ENCODE assay signal across 9 cellular contexts in genomic region chr9:121598167-121599000, GRCh38. TPM values are rescaled to one million over a fixed set of nuclear protein-coding genes. Genes with fewer than 3 reads are reported as not detected.
A peak's percentile ranks its signal among the peaks of the same experiment; 100 is the strongest.
DNase-seq lines count a peak whose midpoint lies in the region; ATAC-seq and TF ChIP-seq lines count a peak whose summit lies in the region.
"Had no signal": no experiment of that assay in that cellular context is flagged by ENCODE, and none has a peak within 500 bp of the region (broad histone marks: within the 10 kb centered on the region; RNA-seq: fewer than 3 reads in every experiment).

No MANE protein-coding gene starts in this region.

- ATAC-seq in left ventricle myocardium superior: peak; percentile 80

- H3K4me3 ChIP-seq in ascending aorta (peak overlapping the region; percentile 74 to 87), rectal smooth muscle tissue (ENCODE audit: low read length) (peak overlapping the region; percentile 70)
- H3K4me3 ChIP-seq: SJSA1 had no signal

- no peaks in the 10 kb centered on the region for H3K9me3 ChIP-seq in ascending aorta

- H3K27ac ChIP-seq in ascending aorta (peak overlapping the region; percentile 47 to 78), rectal smooth muscle tissue (ENCODE audit: low read depth, low read length) (peak overlapping the region; percentile 90)
- H3K27ac ChIP-seq: SJSA1 had no signal

- H3K27me3 ChIP-seq in ascending aorta (no peaks in the 10 kb centered on the region), rectal smooth muscle tissue (ENCODE audit: control insufficient read depth, insufficient read depth, low read length) (peaks cover 3% of the 10 kb centered on the region)

- H3K9ac ChIP-seq in rectal smooth muscle tissue (ENCODE audit: low read length): peak overlapping the region; percentile 34

- TF ChIP-seq CTCF in ascending aorta (IDR thresholded peaks at IDR 0.05): no peak

- intact Hi-C loops in ascending aorta (cut with DNase I) (loop anchor here (2.0 kb wide), 2 partner anchors 40 to 54 kb away; no protein-coding TSS in a partner anchor), left ventricle myocardium superior (cut with micrococcal nuclease) (no loop called here)

- H3K4me1 ChIP-seq in ascending aorta (peaks cover 0 to 22% of the 10 kb centered on the region in 2 donors), rectal smooth muscle tissue (ENCODE audit: control insufficient read depth, insufficient read depth, low read length) (peaks cover 6% of the 10 kb centered on the region)

- no peaks in the 10 kb centered on the region for H3K36me3 ChIP-seq in ascending aorta
- no peaks in the 10 kb centered on the region for H3K36me3 ChIP-seq in rectal smooth muscle tissue (ENCODE audit: control insufficient read depth, insufficient read depth, low read length)
- H3K36me3 ChIP-seq: SJSA1 had no signal

- peak; percentile 78 for DNase-seq in ELR (ENCODE audit: low read depth)
- DNase-seq in ascending aorta (ENCODE audit: low spot score in 2 of 2): peak in 1 of 2 donors; percentile 80
- DNase-seq in left ventricle myocardium superior: peak; percentile 89
- no peak for DNase-seq in anterior cingulate cortex (lab: John Stamatoyannopoulos, UW)
- DNase-seq in stimulated activated CD4-positive, alpha-beta T cell treated with anti-CD3 and anti-CD28 coated beads, Interleukin-4, amount 100 ng/mL, for 24 hours: no peak
- no peak for DNase-seq in NOMO-1 treated with DMSO at 0.1 percent for 48 hours (lab: John Stamatoyannopoulos, UW; ENCODE audit: unreplicated experiment)
- no peak for DNase-seq in HuH-7 (ENCODE audit: low spot score)

RNA-seq across cellular contexts. Expression of gene DAB2IP, which starts 53.0 kb away (rescaled TPM):
- total RNA-seq in ascending aorta (71.6 TPM), left ventricle myocardium superior (54.8 TPM)

Comparison
In these comparisons a context has a peak if more than half of its experiments do, and no peak if none do; other contexts are left out.
1. DNase-seq: peak in ELR (single experiment) and left ventricle myocardium superior (single experiment); none in anterior cingulate cortex (0 of 58), stimulated activated CD4-positive, alpha-beta T cell treated with anti-CD3 and anti-CD28 coated beads, Interleukin-4, amount 100 ng/mL, for 24 hours (single experiment), NOMO-1 treated with DMSO at 0.1 percent for 48 hours (single experiment) and HuH-7 (single experiment).